ENCODE assay signal across 12 cellular contexts in genomic region chr2:171509945-171510731, GRCh38. TPM values are rescaled to one million over a fixed set of nuclear protein-coding genes. Genes with fewer than 3 reads are reported as not detected.
DNase-seq lines count a peak whose midpoint lies in the region; ATAC-seq and FAIRE-seq lines count a peak whose summit lies in the region.
"Had no signal": no experiment of that assay in that cellular context is flagged by ENCODE, and none has a peak within 500 bp of the region (broad histone marks: within the 10 kb centered on the region; RNA-seq: fewer than 3 reads in every experiment).

No MANE protein-coding gene starts in this region.

- WGBS in small intestine, 3 donors, result 26 to 73% (median 57%) methylated on average over 9 of the region's 9 CpGs

- no peak overlapping the region for H3K4me3 ChIP-seq in small intestine (ENCODE audit: low read depth in 1 of 2, low read length in 2 of 2)
- H3K4me3 ChIP-seq: spleen had no signal

- H3K9me3 ChIP-seq in small intestine (ENCODE audit: control insufficient read depth, low read depth), result no peaks in the 10 kb centered on the region
- H3K9me3 ChIP-seq: spleen had no signal

- H3K4me1 ChIP-seq in small intestine (ENCODE audit: control insufficient read depth in 2 of 2, insufficient read depth in 1 of 2, low read depth in 1 of 2, low read length in 1 of 2), result peaks cover 0 to 22% of the 10 kb centered on the region in 2 donors

- intact Hi-C loops in sciatic nerve (cut with DNase I), result no loop called here

- no peaks in the 10 kb centered on the region for H3K27me3 ChIP-seq in small intestine (ENCODE audit: control insufficient read depth in 2 of 2, insufficient read depth in 2 of 2, low read length in 2 of 2)
- H3K27me3 ChIP-seq: spleen had no signal

- peak overlapping the region in 1 of 2 donors; percentile 37 for H3K27ac ChIP-seq in small intestine (ENCODE audit: low read depth in 1 of 2, low read length in 1 of 2)
- H3K27ac ChIP-seq: spleen had no signal

- H3K36me3 ChIP-seq in small intestine (ENCODE audit: control insufficient read depth in 2 of 2, insufficient read depth in 2 of 2, low read length in 2 of 2), result no peaks in the 10 kb centered on the region
- H3K36me3 ChIP-seq: spleen had no signal

- ATAC-seq in GM21526 (IDR thresholded peaks at IDR 0.05; ENCODE audit: low FRiP score, unreplicated experiment) (peak; percentile 69), HG03342 (IDR thresholded peaks at IDR 0.05; ENCODE audit: unreplicated experiment) (peak; percentile 79), sciatic nerve (no peak)

- FAIRE-seq in small intestine (lab: Jason Lieb, UNC), result no peak
- FAIRE-seq: G401.6 had no signal

- DNase-seq in stimulated activated CD4-positive, alpha-beta T cell treated with anti-CD3 and anti-CD28 coated beads, Interleukin-15, amount 100 ng/mL, for 24 hours, result peak; percentile 10
- DNase-seq in stimulated activated CD4-positive, alpha-beta T cell treated with anti-CD3 and anti-CD28 coated beads, Interleukin-4, amount 100 ng/mL, for 4 hours, result no peak
- DNase-seq in small intestine, result peak; percentile 92
- no peak for DNase-seq in sciatic nerve (ENCODE audit: low spot score)
- DNase-seq in NCI-H1417 treated with DMSO at 0.1 percent for 48 hours (lab: John Stamatoyannopoulos, UW), result no peak
- no peak for DNase-seq in GOT3 (lab: John Stamatoyannopoulos, UW)
- DNase-seq: cortex of kidney, hypothalamus, spleen had no signal

RNA-seq across cellular contexts. Expression of gene CYBRD1, which starts 12.1 kb away (rescaled TPM):
- polyA plus RNA-seq in small intestine, result 100 to 1,000 TPM in 2 of 3 donors, 10 to 100 TPM in 1; 97.7 to 305 (median 266) TPM
- 280 TPM for total RNA-seq in sciatic nerve

Comparison
In these comparisons a context has a peak if more than half of its experiments do, and no peak if none do; other contexts are left out.
1. DNase-seq: peak in stimulated activated CD4-positive, alpha-beta T cell treated with anti-CD3 and anti-CD28 coated beads, Interleukin-15, amount 100 ng/mL, for 24 hours (single experiment) and small intestine (single experiment); none in stimulated activated CD4-positive, alpha-beta T cell treated with anti-CD3 and anti-CD28 coated beads, Interleukin-4, amount 100 ng/mL, for 4 hours (0 of 2), sciatic nerve (single experiment), NCI-H1417 treated with DMSO at 0.1 percent for 48 hours (single experiment) and GOT3 (single experiment).